Comparison of ENCODE assay signal across 17 cellular contexts in the genomic region with DNA sequence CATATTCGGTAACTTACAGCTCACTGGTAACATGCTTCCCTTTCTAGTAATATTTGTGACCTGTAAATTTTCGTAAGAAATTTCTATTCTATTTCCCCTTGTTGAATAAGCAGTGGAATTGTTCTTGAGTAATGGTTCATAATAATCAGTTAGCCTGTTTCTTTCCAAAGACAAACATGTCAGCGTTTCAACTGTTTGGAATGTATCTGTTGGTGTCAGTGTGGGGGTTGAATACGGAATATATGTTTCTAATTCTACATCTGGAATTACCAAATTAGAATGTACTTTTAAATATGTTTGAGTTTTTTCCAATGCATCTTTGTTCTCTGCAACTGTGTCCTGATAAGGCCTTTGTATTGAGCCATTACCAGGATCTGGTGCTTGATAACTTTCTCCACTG. TPM values are rescaled to one million over a fixed set of nuclear protein-coding genes. Genes with fewer than 3 reads are reported as not detected.
DNase-seq lines count a peak whose midpoint lies in the region; ATAC-seq and TF ChIP-seq lines count a peak whose summit lies in the region.
"Had no signal": no experiment of that assay in that cellular context is flagged by ENCODE, and none has a peak within 500 bp of the region (broad histone marks: within the 10 kb centered on the region; RNA-seq: fewer than 3 reads in every experiment).

No MANE protein-coding gene starts in this region.

- H3K4me3 Mint-ChIP-seq in Calu3 (ENCODE audit: low read depth, unreplicated experiment) (peak overlapping the region; percentile 89), neural progenitor cell (no peak overlapping the region)
- peak overlapping the region; percentile 52 for H3K4me3 Mint-ChIP-seq in activated T-helper 1 cell treated with anti-CD3 and anti-CD28 coated beads, Interleukin-12 subunit alpha, Interleukin-12 subunit beta, Interleukin-2, Interleukin-4 antibody, amounts not matched to agents 30 ng/mL and 10 ng/mL and 1 ng/mL, durations not matched to agents 14 hours and 24 hours and 36 hours

- peaks cover 36% of the 10 kb centered on the region for H3K4me1 Mint-ChIP-seq in Calu3 (ENCODE audit: low read depth, unreplicated experiment)
- peaks cover 35% of the 10 kb centered on the region for H3K4me1 Mint-ChIP-seq in activated T-helper 1 cell treated with anti-CD3 and anti-CD28 coated beads, Interleukin-12 subunit alpha, Interleukin-12 subunit beta, Interleukin-2, Interleukin-4 antibody, amounts not matched to agents 30 ng/mL and 10 ng/mL and 1 ng/mL, durations not matched to agents 14 hours and 24 hours and 36 hours (ENCODE audit: low read depth)
- H3K4me1 Mint-ChIP-seq in neural progenitor cell: peaks cover 18% of the 10 kb centered on the region

- H4K20me1 ChIP-seq in neural progenitor cell (ENCODE audit: low read depth): no peaks in the 10 kb centered on the region

- H3K79me2 ChIP-seq in neural progenitor cell (ENCODE audit: low read depth): peaks cover 38% of the 10 kb centered on the region

- intact Hi-C loops in Calu3 (cut with micrococcal nuclease; ENCODE audit: unreplicated experiment): loop anchor here (2.0 to 5.0 kb wide), 6 partner anchors 111 to 299 kb away; a partner anchor contains a TSS
- intact Hi-C loops in activated T-helper 1 cell treated with anti-CD3 and anti-CD28 coated beads, Interleukin-12 subunit alpha, Interleukin-12 subunit beta, Interleukin-2, Interleukin-4 antibody, amounts not matched to agents 30 ng/mL and 10 ng/mL and 1 ng/mL, durations not matched to agents 14 hours and 24 hours and 36 hours (cut with micrococcal nuclease): loop anchor here (2.0 to 10.0 kb wide), 6 partner anchors 71 to 1014 kb away; a partner anchor contains a TSS

- no peaks in the 10 kb centered on the region for H3K9me3 Mint-ChIP-seq in Calu3 (ENCODE audit: low read depth, unreplicated experiment)
- no peaks in the 10 kb centered on the region for H3K9me3 Mint-ChIP-seq in activated T-helper 1 cell treated with anti-CD3 and anti-CD28 coated beads, Interleukin-12 subunit alpha, Interleukin-12 subunit beta, Interleukin-2, Interleukin-4 antibody, amounts not matched to agents 30 ng/mL and 10 ng/mL and 1 ng/mL, durations not matched to agents 14 hours and 24 hours and 36 hours
- no peaks in the 10 kb centered on the region for H3K9me3 Mint-ChIP-seq in neural progenitor cell
- H3K9me3 Mint-ChIP-seq: activated naive CD8-positive, alpha-beta T cell treated with anti-CD3 and anti-CD28 coated beads, Interleukin-2, amount 10 ng/mL, durations not matched to agents 7 days and 5 days; natural killer cell treated with Interleukin-12 subunit alpha and Interleukin-12 subunit beta and Interleukin-15 and Interleukin-18, amount 100 ng/mL, for 72 hours had no signal

- TF ChIP-seq CTCF in Calu3 (IDR thresholded peaks at IDR 0.05; ENCODE audit: unreplicated experiment) (no peak), fibroblast of pulmonary artery (IDR thresholded peaks at IDR 0.05; ENCODE audit: low read length, missing control alignments) (no peak), neural progenitor cell (IDR thresholded peaks at IDR 0.05) (no peak)

- no peak for DNase-seq in Calu3
- DNase-seq in activated T-helper 1 cell treated with anti-CD3 and anti-CD28 coated beads, Interleukin-12 subunit alpha, Interleukin-12 subunit beta, Interleukin-2, Interleukin-4 antibody, amounts not matched to agents 30 ng/mL and 10 ng/mL and 1 ng/mL, durations not matched to agents 14 hours and 24 hours and 36 hours (ENCODE audit: low spot score): no peak
- peak; percentile 40 for DNase-seq in fibroblast of pulmonary artery (ENCODE audit: low read depth)
- DNase-seq in neural progenitor cell (ENCODE audit: low spot score): no peak
- DNase-seq in COLO668 (lab: John Stamatoyannopoulos, UW; ENCODE audit: unreplicated experiment): no peak
- DNase-seq: activated CD4-positive, alpha-beta T cell treated with anti-CD3 and anti-CD28 coated beads for 36 hours; activated naive CD8-positive, alpha-beta T cell treated with anti-CD3 and anti-CD28 coated beads, Interleukin-2, amount 10 ng/mL, durations not matched to agents 7 days and 5 days; NK-92 treated with Interleukin-12 subunit alpha and Interleukin-12 subunit beta, amount 100 ng/mL, for 24 hours; sigmoid colon; stimulated activated CD4-positive, alpha-beta T cell treated with anti-CD3 and anti-CD28 coated beads, Interleukin-4, amount 100 ng/mL, for 4 hours; T-helper 9 cell; trophoblast cell had no signal

- H3K4me2 ChIP-seq in neural progenitor cell: no peak overlapping the region

- H3F3A ChIP-seq in neural progenitor cell (ENCODE audit: low read depth): peaks cover 24% of the 10 kb centered on the region

- no peaks in the 10 kb centered on the region for H3K36me3 ChIP-seq in neural progenitor cell
- H3K36me3 ChIP-seq: sigmoid colon had no signal

- H2AFZ ChIP-seq in neural progenitor cell (replicated peaks): no peak overlapping the region

- H3K27me3 Mint-ChIP-seq in Calu3 (ENCODE audit: unreplicated experiment): no peaks in the 10 kb centered on the region
- peaks cover 4% of the 10 kb centered on the region for H3K27me3 Mint-ChIP-seq in activated T-helper 1 cell treated with anti-CD3 and anti-CD28 coated beads, Interleukin-12 subunit alpha, Interleukin-12 subunit beta, Interleukin-2, Interleukin-4 antibody, amounts not matched to agents 30 ng/mL and 10 ng/mL and 1 ng/mL, durations not matched to agents 14 hours and 24 hours and 36 hours (ENCODE audit: insufficient read depth)
- peaks cover 2% of the 10 kb centered on the region for H3K27me3 Mint-ChIP-seq in neural progenitor cell (ENCODE audit: insufficient read depth, low read depth)
- H3K27me3 Mint-ChIP-seq: activated naive CD8-positive, alpha-beta T cell treated with anti-CD3 and anti-CD28 coated beads, Interleukin-2, amount 10 ng/mL, durations not matched to agents 7 days and 5 days had no signal

- no peak overlapping the region for H3K4me3 ChIP-seq in fibroblast of pulmonary artery (replicated peaks; ENCODE audit: low read depth, low read length)
- peak overlapping the region; percentile 83 for H3K4me3 ChIP-seq in neural progenitor cell

- CTCF ChIA-PET in Calu3 (lab: Charles Lee): no interaction called here

- no peaks in the 10 kb centered on the region for H3K27me3 ChIP-seq in neural progenitor cell
- H3K27me3 ChIP-seq: sigmoid colon had no signal

- BruUV-seq in Calu3 (replicated peaks; lab: Mats Ljungman, UMichigan): no TSS peak

- H3K4me1 ChIP-seq in neural progenitor cell: peaks cover 15% of the 10 kb centered on the region

- H3K27ac Mint-ChIP-seq in Calu3 (ENCODE audit: unreplicated experiment) (no peak overlapping the region), neural progenitor cell (no peak overlapping the region)
- peak overlapping the region; percentile 14 for H3K27ac Mint-ChIP-seq in activated T-helper 1 cell treated with anti-CD3 and anti-CD28 coated beads, Interleukin-12 subunit alpha, Interleukin-12 subunit beta, Interleukin-2, Interleukin-4 antibody, amounts not matched to agents 30 ng/mL and 10 ng/mL and 1 ng/mL, durations not matched to agents 14 hours and 24 hours and 36 hours
- H3K27ac Mint-ChIP-seq: activated naive CD8-positive, alpha-beta T cell treated with anti-CD3 and anti-CD28 coated beads, Interleukin-2, amount 10 ng/mL, durations not matched to agents 7 days and 5 days; natural killer cell treated with Interleukin-12 subunit alpha and Interleukin-12 subunit beta and Interleukin-15 and Interleukin-18, amount 100 ng/mL, for 72 hours had no signal

- H3K36me3 Mint-ChIP-seq in Calu3 (ENCODE audit: insufficient read depth, unreplicated experiment) (peaks cover 23% of the 10 kb centered on the region), neural progenitor cell (peaks cover 2% of the 10 kb centered on the region)
- peaks cover 3% of the 10 kb centered on the region for H3K36me3 Mint-ChIP-seq in activated T-helper 1 cell treated with anti-CD3 and anti-CD28 coated beads, Interleukin-12 subunit alpha, Interleukin-12 subunit beta, Interleukin-2, Interleukin-4 antibody, amounts not matched to agents 30 ng/mL and 10 ng/mL and 1 ng/mL, durations not matched to agents 14 hours and 24 hours and 36 hours (ENCODE audit: low read depth)
- H3K36me3 Mint-ChIP-seq: natural killer cell treated with Interleukin-12 subunit alpha and Interleukin-12 subunit beta and Interleukin-15 and Interleukin-18, amount 100 ng/mL, for 72 hours had no signal

- no peak for ATAC-seq in activated CD4-positive, CD25-positive, alpha-beta regulatory T cell treated with anti-CD3 and anti-CD28 coated beads, Interleukin-2, amount 50 U/mL, for 24 hours
- ATAC-seq in GM21576 (IDR thresholded peaks at IDR 0.05; ENCODE audit: unreplicated experiment) (no peak), GM21447 (IDR thresholded peaks at IDR 0.05; ENCODE audit: unreplicated experiment) (no peak)
- ATAC-seq: natural killer cell treated with Interleukin-12 subunit alpha and Interleukin-12 subunit beta and Interleukin-15 and Interleukin-18, amount 100 ng/mL, for 72 hours; Right ventricle myocardium inferior had no signal

- no peak overlapping the region for H3K9ac ChIP-seq in neural progenitor cell

- no peaks in the 10 kb centered on the region for H3K9me3 ChIP-seq in neural progenitor cell (ENCODE audit: low read depth)
- H3K9me3 ChIP-seq: sigmoid colon had no signal

- no peak overlapping the region for H3K27ac ChIP-seq in neural progenitor cell

RNA-seq across cellular contexts. Expression of a gene that starts 2.0 kb away (rescaled TPM):
- total RNA-seq in Calu3 (2022) (11.7 and 13.7 TPM in 2 replicates), neural progenitor cell (ENCODE audit: low replicate concordance) (22.8 and 32.7 TPM in 2 replicates)
- total RNA-seq in activated T-helper 1 cell treated with anti-CD3 and anti-CD28 coated beads, Interleukin-12 subunit alpha, Interleukin-12 subunit beta, Interleukin-2, Interleukin-4 antibody, amounts not matched to agents 30 ng/mL and 10 ng/mL and 1 ng/mL, durations not matched to agents 14 hours and 24 hours and 36 hours: 3.7 and 4.1 TPM in 2 replicates
